Comparison of ENCODE assay signal across 13 cellular contexts in the genomic region with DNA sequence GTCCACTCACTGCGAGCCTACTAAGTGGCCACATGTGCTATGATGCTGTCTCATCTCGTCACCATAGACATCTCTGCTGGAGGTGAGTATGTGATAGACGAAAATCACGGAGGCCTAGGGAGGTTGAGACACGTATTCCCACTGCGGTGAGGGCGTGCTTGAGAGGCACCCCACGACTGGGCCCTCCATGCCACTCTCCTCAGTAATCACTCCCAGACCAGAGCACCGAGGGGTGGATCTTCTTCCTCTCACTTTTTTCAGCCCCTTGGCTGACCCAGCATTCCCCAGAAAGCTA. TPM values are rescaled to one million over a fixed set of nuclear protein-coding genes. Genes with fewer than 3 reads are reported as not detected.
DNase-seq lines count a peak whose midpoint lies in the region; ATAC-seq and TF ChIP-seq lines count a peak whose summit lies in the region.
"Had no signal": no experiment of that assay in that cellular context is flagged by ENCODE, and none has a peak within 500 bp of the region (broad histone marks: within the 10 kb centered on the region; RNA-seq: fewer than 3 reads in every experiment).

No MANE protein-coding gene starts in this region.

- intact Hi-C loops in adrenal gland (cut with DNase I) = no loop called here

- H3K4me1 ChIP-seq in adrenal gland (replicated peaks in 1 of 2) (peaks cover 0 to 16% of the 10 kb centered on the region in 2 donors), right atrium auricular region (peaks cover 0 to 39% of the 10 kb centered on the region in 2 donors), rectal smooth muscle tissue (ENCODE audit: control insufficient read depth, insufficient read depth, low read length) (peaks cover 38% of the 10 kb centered on the region)

- no peaks in the 10 kb centered on the region for H3K27me3 ChIP-seq in AG04450 (ENCODE audit: control insufficient read depth, insufficient read depth, low read length)
- no peaks in the 10 kb centered on the region for H3K27me3 ChIP-seq in adrenal gland
- no peaks in the 10 kb centered on the region for H3K27me3 ChIP-seq in right atrium auricular region
- no peaks in the 10 kb centered on the region for H3K27me3 ChIP-seq in rectal smooth muscle tissue (ENCODE audit: control insufficient read depth, insufficient read depth, low read length)

- TF ChIP-seq CTCF in AG04450 (IDR thresholded peaks at IDR 0.05; ENCODE audit: low read depth, low read length) (no peak), adrenal gland (IDR thresholded peaks at IDR 0.05) (no peak), right atrium auricular region (IDR thresholded peaks at IDR 0.05) (no peak)

- peak overlapping the region; percentile 25 for H3K9ac ChIP-seq in rectal smooth muscle tissue (ENCODE audit: low read length)
- H3K9ac ChIP-seq: parathyroid adenoma had no signal

- POLR2A ChIA-PET in AG04450 (lab: Yijun Ruan, JAX) = interaction anchor here (0.9 to 1.7 kb wide), 4 partner anchors 18 to 100 kb away, joined by 3 to 13 read pairs (median 4); no protein-coding TSS in a partner anchor

- no peak overlapping the region for H3K27ac Mint-ChIP-seq in stimulated activated naive CD8-positive, alpha-beta T cell treated with anti-CD3 and anti-CD28 coated beads, Interleukin-15, amount 100 ng/mL, for 72 hours
- H3K27ac Mint-ChIP-seq: B cell had no signal

- CTCF ChIA-PET in AG04450 (lab: Charles Lee) = interaction anchor here (0.7 kb wide), 1 partner anchor 98 kb away, joined by 4 read pairs; no protein-coding TSS in a partner anchor

- no peak for ATAC-seq in stimulated activated naive CD8-positive, alpha-beta T cell treated with anti-CD3 and anti-CD28 coated beads, Interleukin-15, amount 100 ng/mL, for 72 hours
- ATAC-seq in HG03135 (IDR thresholded peaks at IDR 0.05; ENCODE audit: unreplicated experiment) = no peak
- ATAC-seq: activated CD4-positive, CD25-positive, alpha-beta regulatory T cell treated with anti-CD3 and anti-CD28 coated beads, Interleukin-2, amount 50 U/mL, for 24 hours had no signal

- no peak overlapping the region for H3K4me3 Mint-ChIP-seq in stimulated activated naive CD8-positive, alpha-beta T cell treated with anti-CD3 and anti-CD28 coated beads, Interleukin-15, amount 100 ng/mL, for 72 hours
- H3K4me3 Mint-ChIP-seq: B cell had no signal

- peaks cover 22% of the 10 kb centered on the region for H3K27me3 Mint-ChIP-seq in stimulated activated naive CD8-positive, alpha-beta T cell treated with anti-CD3 and anti-CD28 coated beads, Interleukin-15, amount 100 ng/mL, for 72 hours

- peak overlapping the region; percentile 97 for H3K27ac ChIP-seq in AG04450 (ENCODE audit: low read depth, low read length)
- peak overlapping the region in 3 of 5 donors; percentile 49 to 84 (median 60) for H3K27ac ChIP-seq in adrenal gland
- H3K27ac ChIP-seq in right atrium auricular region = peak overlapping the region; percentile 68 to 69
- H3K27ac ChIP-seq in rectal smooth muscle tissue (ENCODE audit: low read depth, low read length) = peak overlapping the region; percentile 88
- H3K27ac ChIP-seq: parathyroid adenoma had no signal

- H3K9me3 ChIP-seq in AG04450 (ENCODE audit: control insufficient read depth, insufficient read depth, low read length) = no peaks in the 10 kb centered on the region; the same call in 1 of the 2 replicates
- H3K9me3 ChIP-seq in adrenal gland (replicated peaks in 1 of 3) = no peaks in the 10 kb centered on the region
- no peaks in the 10 kb centered on the region for H3K9me3 ChIP-seq in right atrium auricular region

- H3K36me3 ChIP-seq in adrenal gland (replicated peaks in 1 of 2) (no peaks in the 10 kb centered on the region), right atrium auricular region (no peaks in the 10 kb centered on the region), rectal smooth muscle tissue (ENCODE audit: control insufficient read depth, insufficient read depth, low read length) (no peaks in the 10 kb centered on the region)

- H3K4me1 Mint-ChIP-seq in stimulated activated naive CD8-positive, alpha-beta T cell treated with anti-CD3 and anti-CD28 coated beads, Interleukin-15, amount 100 ng/mL, for 72 hours = peaks cover 74% of the 10 kb centered on the region
- H3K4me1 Mint-ChIP-seq: B cell had no signal

- H3K4me3 ChIP-seq in AG04450 (ENCODE audit: low read depth, low read length) (peak overlapping the region; percentile 34), adrenal gland (no peak overlapping the region), right atrium auricular region (peak overlapping the region in 1 of 2 donors; percentile 8), rectal smooth muscle tissue (ENCODE audit: low read length) (peak overlapping the region; percentile 29)

- no peak for DNase-seq in AG04450 (ENCODE audit: low read depth, low spot score)
- DNase-seq in adrenal gland = no peak
- DNase-seq in right atrium auricular region (ENCODE audit: low spot score) = no peak
- no peak for DNase-seq in stimulated activated naive CD8-positive, alpha-beta T cell treated with anti-CD3 and anti-CD28 coated beads, Interleukin-15, amount 100 ng/mL, for 72 hours
- no peak for DNase-seq in dedifferentiated amniotic fluid mesenchymal stem cell (ENCODE audit: extremely low spot score)
- no peak for DNase-seq in erythroblast (lab: John Stamatoyannopoulos, UW)
- DNase-seq: dermis blood vessel endothelial cell, NCI-H2227 treated with DMSO at 0.1 percent for 48 hours had no signal

- WGBS in adrenal gland, 4 donors = 69 to 89% (median 83%) methylated on average over 7 to 9 of the region's 9 CpGs

- no peaks in the 10 kb centered on the region for H3K9me3 Mint-ChIP-seq in stimulated activated naive CD8-positive, alpha-beta T cell treated with anti-CD3 and anti-CD28 coated beads, Interleukin-15, amount 100 ng/mL, for 72 hours

- TF ChIP-seq POLR2A in adrenal gland (IDR thresholded peaks at IDR 0.05) (no peak), erythroblast (IDR thresholded peaks at IDR 0.05; ENCODE audit: low read length) (no peak)

RNA-seq across cellular contexts. Expression of gene AFAP1, which starts 29.0 kb away (rescaled TPM):
- polyA plus RNA-seq in AG04450 (2011; rRNA removed) (57.9 and 61.7 TPM in 2 replicates), adrenal gland (1 to 10 TPM; 3.3 to 4.9 (median 4.7) TPM)
- 77.9 and 84.3 TPM in 2 replicates for polyA minus RNA-seq in AG04450 (2011; rRNA and poly(A)+ RNA removed)
- total RNA-seq in adrenal gland (10 to 100 TPM in 6 of 8 donors, 1 to 10 TPM in 2; 8.6 to 16.1 (median 11.2) TPM), right atrium auricular region (10 to 100 TPM; 16.2 to 27.2 TPM)

Comparison
In these comparisons a context has a peak if more than half of its experiments do, and no peak if none do; other contexts are left out.
1. H3K4me3 ChIP-seq: peak in AG04450 (single experiment) and rectal smooth muscle tissue (single experiment); none in adrenal gland (0 of 4).
2. Peak in every context shown above with its lines, with median percentiles within 50 percentile points of each other: H3K27ac ChIP-seq.